ENCODE assay signal across 15 cellular contexts in genomic region chr10:50336140-50336539, GRCh38.
DNase-seq lines count a peak whose midpoint lies in the region; ATAC-seq, FAIRE-seq and TF ChIP-seq lines count a peak whose summit lies in the region.
"Had no signal": no experiment of that assay in that cellular context is flagged by ENCODE, and none has a peak within 500 bp of the region (broad histone marks: within the 10 kb centered on the region; RNA-seq: fewer than 3 reads in every experiment).

No MANE protein-coding gene starts in this region.

- TF ChIP-seq CTCF in fibroblast of villous mesenchyme (IDR thresholded peaks at IDR 0.05; ENCODE audit: insufficient read depth, low read depth, low read length) (no peak), Calu3 (IDR thresholded peaks at IDR 0.05; ENCODE audit: unreplicated experiment) (no peak)

- DNase-seq in GM12891 (ENCODE audit: insufficient read length, low spot score) (no peak), fibroblast of villous mesenchyme (ENCODE audit: low read depth) (peak; percentile 7), NOMO-1 (lab: John Stamatoyannopoulos, UW; ENCODE audit: unreplicated experiment in 2 of 2) (no peak), Calu3 (no peak), HuH-7.5 (ENCODE audit: low spot score) (no peak)
- DNase-seq: AML-193; caudate nucleus; left cardiac atrium; NCI-H1436; NK-92 treated with Interleukin-12 subunit alpha and Interleukin-12 subunit beta, amount 100 ng/mL, for 24 hours; nucleus accumbens had no signal

- intact Hi-C loops in Calu3 (cut with micrococcal nuclease; ENCODE audit: unreplicated experiment): no loop called here

- H3K4me3 Mint-ChIP-seq in Calu3 (ENCODE audit: low read depth, unreplicated experiment): no peak overlapping the region

- no peak overlapping the region for H3K27ac Mint-ChIP-seq in Calu3 (ENCODE audit: unreplicated experiment)

- ATAC-seq in GM19395 (IDR thresholded peaks at IDR 0.05; ENCODE audit: unreplicated experiment) (peak; percentile 63), HG03565 (IDR thresholded peaks at IDR 0.05; ENCODE audit: unreplicated experiment) (peak; percentile 55)
- ATAC-seq: left cardiac atrium had no signal

- H3K9me3 Mint-ChIP-seq in Calu3 (ENCODE audit: low read depth, unreplicated experiment): no peaks in the 10 kb centered on the region

- no peaks in the 10 kb centered on the region for H3K4me1 Mint-ChIP-seq in Calu3 (ENCODE audit: low read depth, unreplicated experiment)

- H3K36me3 Mint-ChIP-seq in Calu3 (ENCODE audit: insufficient read depth, unreplicated experiment): no peaks in the 10 kb centered on the region

- CTCF ChIA-PET in Calu3 (lab: Charles Lee): no interaction called here

- no peaks in the 10 kb centered on the region for H3K27me3 Mint-ChIP-seq in Calu3 (ENCODE audit: unreplicated experiment)

- no TSS peak for BruUV-seq in Calu3 (replicated peaks; lab: Mats Ljungman, UMichigan)

- FAIRE-seq in GM12891 (lab: Jason Lieb, UNC): peak; percentile 26

- H3K4me3 ChIP-seq in fibroblast of villous mesenchyme (ENCODE audit: low read depth, low read length): no peak overlapping the region
- H3K4me3 ChIP-seq: right atrium auricular region, suprapubic skin had no signal

- no peak for TF ChIP-seq POLR2A in GM12891 (IDR thresholded peaks at IDR 0.05; ENCODE audit: low read depth, low read length)

TF ChIP-seq in GM12891, 5 proteins besides CTCF, POLR2A, EP300 and RAD21:
- TF ChIP-seq PAX5 (IDR thresholded peaks at IDR 0.05; ENCODE audit: insufficient read depth, low read length, severe bottlenecking) (no peak), POU2F2 (IDR thresholded peaks at IDR 0.05; ENCODE audit: low read depth, low read length) (no peak), TAF1 (IDR thresholded peaks at IDR 0.05; ENCODE audit: low read depth, low read length) (no peak), SPI1 (IDR thresholded peaks at IDR 0.05; ENCODE audit: low read depth, low read length) (no peak), POLR2AphosphoS5 (IDR thresholded peaks at IDR 0.05; ENCODE audit: low read depth, low read length) (no peak)
TF ChIP-seq in GM12891: peak in this region for 0.
